2 cellular contexts compared by ENCODE assay signal in the genomic region with DNA sequence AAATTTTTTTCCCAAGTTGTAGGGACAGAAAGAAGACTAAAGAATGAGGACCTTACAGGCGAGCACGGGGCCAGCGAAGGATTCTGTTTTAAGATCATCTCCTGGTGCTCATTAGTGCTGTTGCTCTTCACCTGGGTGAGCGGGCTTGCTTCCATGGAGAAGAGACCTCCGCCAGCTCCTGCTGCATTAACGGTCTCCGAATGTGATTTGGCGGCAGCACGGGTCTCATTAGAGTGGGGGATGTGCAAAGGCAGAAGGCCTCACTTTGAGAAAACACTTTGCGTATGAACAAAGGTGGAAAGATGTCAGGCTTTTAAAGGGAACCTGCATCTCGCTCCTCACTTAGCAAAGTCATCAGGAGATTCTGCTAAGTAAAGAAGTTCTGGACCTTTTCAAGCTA.
TF ChIP-seq lines count a peak whose summit lies in the region.

No MANE protein-coding gene starts in this region.

TF ChIP-seq in GM23338, 12 proteins besides CTCF, POLR2A, EP300 and RAD21 (continues in another document):
- TF ChIP-seq STAT1 (IDR thresholded peaks at IDR 0.05; ENCODE audit: unreplicated experiment) (no peak), NANOG (IDR thresholded peaks at IDR 0.05; ENCODE audit: borderline replicate concordance) (no peak), ZNF114 (CRISPR knock-in tag; IDR thresholded peaks at IDR 0.05) (no peak), REST (IDR thresholded peaks at IDR 0.05; ENCODE audit: unreplicated experiment) (no peak), POLR2AphosphoS5 (IDR thresholded peaks at IDR 0.05; ENCODE audit: low read depth) (no peak), ZNF331 (CRISPR knock-in tag; IDR thresholded peaks at IDR 0.05; ENCODE audit: low read depth) (no peak), JUNB (IDR thresholded peaks at IDR 0.05; ENCODE audit: unreplicated experiment) (no peak), ZNF462 (CRISPR knock-in tag; IDR thresholded peaks at IDR 0.05) (no peak), CREB1 (CRISPR knock-in tag; IDR thresholded peaks at IDR 0.05; ENCODE audit: low read depth) (no peak)
- TF ChIP-seq, protein P1, sequence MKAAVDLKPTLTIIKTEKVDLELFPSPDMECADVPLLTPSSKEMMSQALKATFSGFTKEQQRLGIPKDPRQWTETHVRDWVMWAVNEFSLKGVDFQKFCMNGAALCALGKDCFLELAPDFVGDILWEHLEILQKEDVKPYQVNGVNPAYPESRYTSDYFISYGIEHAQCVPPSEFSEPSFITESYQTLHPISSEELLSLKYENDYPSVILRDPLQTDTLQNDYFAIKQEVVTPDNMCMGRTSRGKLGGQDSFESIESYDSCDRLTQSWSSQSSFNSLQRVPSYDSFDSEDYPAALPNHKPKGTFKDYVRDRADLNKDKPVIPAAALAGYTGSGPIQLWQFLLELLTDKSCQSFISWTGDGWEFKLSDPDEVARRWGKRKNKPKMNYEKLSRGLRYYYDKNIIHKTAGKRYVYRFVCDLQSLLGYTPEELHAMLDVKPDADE (IDR thresholded peaks at IDR 0.05) = no peak

TF ChIP-seq in SK-N-SH, 30 proteins besides CTCF, POLR2A, EP300 and RAD21 (continued from another document):
- TF ChIP-seq MXI1 (IDR thresholded peaks at IDR 0.05; ENCODE audit: low read depth, low read length) (no peak), RFX5 (IDR thresholded peaks at IDR 0.05; ENCODE audit: low read length) (no peak), RXRA (IDR thresholded peaks at IDR 0.05; ENCODE audit: borderline replicate concordance, low read depth) (no peak), YY1 (IDR thresholded peaks at IDR 0.05; ENCODE audit: low read depth) (no peak), TCF12 (IDR thresholded peaks at IDR 0.05) (no peak), NRF1 (IDR thresholded peaks at IDR 0.05; ENCODE audit: low read depth, low read length) (no peak), USF2 (IDR thresholded peaks at IDR 0.05; ENCODE audit: borderline replicate concordance, low read depth, low read length) (no peak)
- TF ChIP-seq, protein P2, sequence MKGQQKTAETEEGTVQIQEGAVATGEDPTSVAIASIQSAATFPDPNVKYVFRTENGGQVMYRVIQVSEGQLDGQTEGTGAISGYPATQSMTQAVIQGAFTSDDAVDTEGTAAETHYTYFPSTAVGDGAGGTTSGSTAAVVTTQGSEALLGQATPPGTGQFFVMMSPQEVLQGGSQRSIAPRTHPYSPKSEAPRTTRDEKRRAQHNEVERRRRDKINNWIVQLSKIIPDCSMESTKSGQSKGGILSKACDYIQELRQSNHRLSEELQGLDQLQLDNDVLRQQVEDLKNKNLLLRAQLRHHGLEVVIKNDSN (IDR thresholded peaks at IDR 0.05; ENCODE audit: borderline replicate concordance, low read depth) = no peak
